In the genomic region with DNA sequence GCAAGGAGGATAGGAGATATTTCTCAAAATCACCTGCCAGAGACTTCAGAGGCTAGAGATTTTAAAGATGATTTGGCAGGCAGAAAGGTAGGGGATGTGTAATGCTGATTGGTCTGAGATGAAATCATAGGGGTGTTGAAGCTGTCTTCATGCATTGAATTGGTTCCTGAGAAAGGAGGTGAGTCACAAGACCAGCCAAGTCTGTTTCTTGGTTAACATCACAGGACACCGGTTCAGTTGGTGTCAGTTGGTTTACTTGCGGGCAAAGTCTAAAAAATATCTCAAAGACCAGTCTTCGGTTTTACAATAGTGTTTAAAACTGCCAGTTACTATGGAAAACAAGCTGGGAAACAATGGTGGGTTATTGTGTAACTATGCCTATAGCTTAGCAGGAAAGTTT, we compare ENCODE assay signal across 28 cellular contexts.
"Had no signal": no experiment of that assay in that cellular context is flagged by ENCODE, and none has a peak within 500 bp of the region (broad histone marks: within the 10 kb centered on the region; RNA-seq: fewer than 3 reads in every experiment).

No MANE protein-coding gene starts in this region.

- H3K27me3 ChIP-seq: Peyer's patch, SJSA1 had no signal

- ATAC-seq: activated CD8-positive, alpha-beta memory T cell treated with anti-CD3 and anti-CD28 coated beads, Interleukin-2, amount 10 ng/mL, durations not matched to agents 7 days and 5 days; activated naive CD8-positive, alpha-beta T cell treated with anti-CD3 and anti-CD28 coated beads, Interleukin-2, amount 50 U/mL, for 24 hours; K562; PC-3 had no signal

- FAIRE-seq: K562, TTC549 had no signal

- DNase-seq: activated CD4-positive, alpha-beta memory T cell treated with anti-CD3 and anti-CD28 coated beads, Interleukin-2, amount 10 ng/mL, durations not matched to agents 7 days and 5 days; activated CD4-positive, alpha-beta T cell treated with anti-CD3 and anti-CD28 coated beads for 4 hours; activated CD8-positive, alpha-beta memory T cell treated with anti-CD3 and anti-CD28 coated beads for 24 hours; activated CD8-positive, alpha-beta memory T cell treated with anti-CD3 and anti-CD28 coated beads, Interleukin-2, amount 10 ng/mL, durations not matched to agents 7 days and 5 days; activated CD8-positive, alpha-beta memory T cell treated with anti-CD3 and anti-CD28 coated beads, Interleukin-2, amount 50 U/mL, for 48 hours; activated effector memory CD4-positive, alpha-beta T cell treated with Interleukin-2 at 50 U/mL for 16 hours; activated naive CD4-positive, alpha-beta T cell treated with anti-CD3 and anti-CD28 coated beads, Interleukin-2, amount 10 ng/mL, durations not matched to agents 7 days and 5 days; activated naive CD8-positive, alpha-beta T cell treated with anti-CD3 and anti-CD28 coated beads, Interleukin-2, amount 50 U/mL, for 24 hours; activated T-cell treated with anti-CD3 and anti-CD28 coated beads, Interleukin-2, amount 50 U/mL, for 48 hours; anterior cingulate cortex; central memory CD4-positive, alpha-beta T cell; NCI-H1105; NCI-H1417 treated with DMSO at 0.1 percent for 48 hours; NCI-H1694; NCI-H1930; NCI-H2081 treated with DMSO at 0.1 percent for 48 hours; NCI-H345; NCI-H524 treated with DMSO at 0.1 percent for 48 hours; NCI-H748 treated with DMSO at 0.1 percent for 48 hours; NK-92 treated with Interleukin-12 subunit alpha and Interleukin-12 subunit beta, amount 100 ng/mL, for 24 hours; PC-3; Peyer's patch; RPMI8226; SHP77 treated with DMSO at 0.1 percent for 48 hours; SK-N-SH had no signal

- H3K36me3 ChIP-seq: Peyer's patch, SJSA1 had no signal

- H3K4me3 ChIP-seq: K562, Peyer's patch, SJSA1 had no signal
